In the genomic region with DNA sequence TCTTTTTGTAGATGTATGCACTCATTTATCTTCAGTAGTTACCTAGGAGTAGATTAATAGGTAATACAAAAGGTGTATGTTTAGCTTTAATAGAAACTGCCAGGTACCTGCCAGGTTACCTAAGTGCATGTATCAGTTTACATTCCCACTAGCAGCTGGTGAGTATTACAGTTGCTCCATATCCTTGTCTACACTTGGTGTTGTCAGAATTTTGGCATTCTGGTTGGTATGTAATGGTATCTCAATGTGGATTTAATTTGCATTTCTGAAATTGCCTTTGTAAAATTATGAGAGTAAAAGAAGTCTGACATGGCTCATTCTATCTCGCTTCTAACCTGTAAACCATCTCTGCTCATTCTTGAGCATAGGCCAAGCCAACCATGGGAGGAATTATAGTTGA, we compare ENCODE assay signal across 6 cellular contexts.
"Had no signal": no experiment of that assay in that cellular context is flagged by ENCODE, and none has a peak within 500 bp of the region (broad histone marks: within the 10 kb centered on the region; RNA-seq: fewer than 3 reads in every experiment).

No MANE protein-coding gene starts in this region.

- H3K27ac ChIP-seq: GM23248 had no signal

- DNase-seq: GM23248, GOT3, H9, HCEC 1CT had no signal

- FAIRE-seq: H54, HTR-8/SVneo had no signal

- H3K9ac ChIP-seq: GM23248 had no signal

- H2AFZ ChIP-seq: GM23248 had no signal

- H3K4me3 ChIP-seq: GM23248 had no signal
